In genomic region chr22:46803031-46803880, GRCh38 we compare ENCODE assay signal across 9 cellular contexts. TPM values are rescaled to one million over a fixed set of nuclear protein-coding genes. Genes with fewer than 3 reads are reported as not detected.
DNase-seq lines count a peak whose midpoint lies in the region; ATAC-seq, FAIRE-seq and TF ChIP-seq lines count a peak whose summit lies in the region.
"Had no signal": no experiment of that assay in that cellular context is flagged by ENCODE, and none has a peak within 500 bp of the region (broad histone marks: within the 10 kb centered on the region; RNA-seq: fewer than 3 reads in every experiment).

No MANE protein-coding gene starts in this region.

- TF ChIP-seq POLR2A in A549 (IDR thresholded peaks at IDR 0.05; ENCODE audit: low read length), result no peak
- no peak for TF ChIP-seq POLR2A in sigmoid colon (IDR thresholded peaks at IDR 0.05)

- peaks cover 98% of the 10 kb centered on the region for H3K36me3 Mint-ChIP-seq in activated T-helper 17 cell treated with anti-CD3 and anti-CD28 coated beads, Interleukin-2, amount 50 U/mL, for 72 hours (ENCODE audit: low read depth)

- peak overlapping the region; percentile 43 for H3K27ac Mint-ChIP-seq in activated T-helper 17 cell treated with anti-CD3 and anti-CD28 coated beads, Interleukin-2, amount 50 U/mL, for 72 hours

- H3K4me3 ChIP-seq in A549 (no peak overlapping the region), sigmoid colon (no peak overlapping the region)

- peak overlapping the region; percentile 28; the same call in 2 of the 3 replicates for H3K4me2 ChIP-seq in A549

- H3K27ac ChIP-seq in A549, result peak overlapping the region in 1 of 2 experiments; percentile 66; a peak in 2 of 6 replicates
- H3K27ac ChIP-seq in sigmoid colon, result no peak overlapping the region

- peaks cover 6% of the 10 kb centered on the region; the same call in 2 of the 3 replicates for H3K4me1 ChIP-seq in A549
- H3K4me1 ChIP-seq in sigmoid colon, result peaks cover 0 to 14% (median 6%) of the 10 kb centered on the region in 4 donors

- peaks cover 35% of the 10 kb centered on the region for H3K4me1 Mint-ChIP-seq in activated T-helper 17 cell treated with anti-CD3 and anti-CD28 coated beads, Interleukin-2, amount 50 U/mL, for 72 hours

- DNase-seq in A549 (ENCODE audit: low read depth in 1 of 2, low spot score in 1 of 2) (peak; percentile 46 to 53), GM20000 (ENCODE audit: low spot score) (peak; percentile 84), germinal center (ENCODE audit: low spot score) (peak; percentile 87), sigmoid colon (peak; percentile 68), RCC 7860 (ENCODE audit: low spot score) (no peak)

- peaks cover 0 to 24% (median 4%) of the 10 kb centered on the region in 4 donors for H3K36me3 ChIP-seq in sigmoid colon

- ATAC-seq in A549 (peak; percentile 35 to 77; a peak in 4 of 6 replicates), GM19023 (IDR thresholded peaks at IDR 0.05; ENCODE audit: unreplicated experiment) (no peak)
- peak; percentile 77 for ATAC-seq in activated T-helper 17 cell treated with anti-CD3 and anti-CD28 coated beads, Interleukin-2, amount 50 U/mL, for 72 hours (replicated peaks)

- TF ChIP-seq EP300 in A549 (IDR thresholded peaks at IDR 0.05) (no peak), sigmoid colon (IDR thresholded peaks at IDR 0.05) (no peak)

- CTCF ChIA-PET in A549 (lab: Yijun Ruan, JAX), result interaction anchor here (0.6 to 3.7 kb wide), 43 partner anchors 8 to 1079 kb away, joined by 3 to 34 read pairs (median 4); partner anchors contain the start of gene TBC1D22A

- WGBS in A549 (ENCODE audit: missing lambda C conversion rate), result 36% methylated on average over 9 of the region's 28 CpGs
- 24 to 33% methylated on average over 28 of the region's 28 CpGs for WGBS in sigmoid colon, 2 donors

- POLR2A ChIA-PET in A549 (lab: Yijun Ruan, JAX), result no interaction called here

- TF ChIP-seq CTCF in A549 (IDR thresholded peaks at IDR 0.05) (peak; percentile 62), GM20000 (IDR thresholded peaks at IDR 0.05; ENCODE audit: extremely low read depth, missing control alignments) (peak; percentile 92), sigmoid colon (IDR thresholded peaks at IDR 0.05) (peak; percentile 51 to 90 (median 72))

- intact Hi-C loops in sigmoid colon (cut with DNase I), result no loop called here

- peak; percentile 54 to 55; a peak in 4 of 5 replicates for TF ChIP-seq RAD21 in A549 (conservative IDR thresholded peaks at IDR 0.05 in 1 of 2, IDR thresholded peaks at IDR 0.05 in 1 of 2)

- FAIRE-seq in A549 (lab: Jason Lieb, UNC), result no peak
- FAIRE-seq in RCC 7860 (lab: Jason Lieb, UNC), result no peak
- FAIRE-seq: islet of Langerhans had no signal

- H3K4me3 Mint-ChIP-seq in activated T-helper 17 cell treated with anti-CD3 and anti-CD28 coated beads, Interleukin-2, amount 50 U/mL, for 72 hours, result peak overlapping the region; percentile 36

- no peaks in the 10 kb centered on the region for H3K9me3 Mint-ChIP-seq in activated T-helper 17 cell treated with anti-CD3 and anti-CD28 coated beads, Interleukin-2, amount 50 U/mL, for 72 hours

- no peaks in the 10 kb centered on the region for H3K27me3 ChIP-seq in sigmoid colon

- no peaks in the 10 kb centered on the region for H3K27me3 Mint-ChIP-seq in activated T-helper 17 cell treated with anti-CD3 and anti-CD28 coated beads, Interleukin-2, amount 50 U/mL, for 72 hours

- H3K9me3 ChIP-seq in A549, result no peaks in the 10 kb centered on the region
- no peaks in the 10 kb centered on the region for H3K9me3 ChIP-seq in sigmoid colon

TF ChIP-seq in A549, 52 proteins besides CTCF, POLR2A, EP300 and RAD21:
- no peak for TF ChIP-seq EHMT2 (IDR thresholded peaks at IDR 0.05; ENCODE audit: low read depth)
- TF ChIP-seq SMC3 (IDR thresholded peaks at IDR 0.05), result peak; percentile 55

TF ChIP-seq in PFSK-1, 5 proteins besides CTCF, POLR2A, EP300 and RAD21:
- TF ChIP-seq SIN3A (IDR thresholded peaks at IDR 0.05; ENCODE audit: borderline replicate concordance, insufficient read depth, low read length) (no peak), REST (IDR thresholded peaks at IDR 0.05; ENCODE audit: insufficient read depth in 1 of 2, low read depth in 2 of 2, low read length in 2 of 2) (no peak), POLR2AphosphoS5 (IDR thresholded peaks at IDR 0.05; ENCODE audit: low read depth, low read length) (no peak), FOXP2 (optimal IDR thresholded peaks at IDR 0.05; ENCODE audit: borderline replicate concordance, extremely low read depth, extremely low read length, insufficient read depth) (peak; percentile 49), TAF1 (IDR thresholded peaks at IDR 0.05; ENCODE audit: borderline replicate concordance, insufficient read depth, low read length) (no peak)

RNA-seq across cellular contexts. Expression of gene TBC1D22A, which starts 40.8 kb away (rescaled TPM):
- polyA plus RNA-seq in A549 (2011; rRNA removed) (10.4 and 10.8 TPM in 2 replicates), A549 (2017; fragmentation: RNase III; extraction: RNeasy Plus Mini Kit Qiagen cat#74134 plus additional on column Dnase treatment) (8.2 to 9.7 TPM (median 8.9 TPM) in 3 replicates), sigmoid colon (10 to 100 TPM; 19.2 to 34.6 (median 19.4) TPM)
- 11.2 and 11.7 TPM in 2 replicates for polyA plus RNA-seq in A549 (2012; cell fraction: cytosol; rRNA removed)
- 11.0 and 12.8 TPM in 2 replicates for polyA plus RNA-seq in A549 (2012; cell fraction: nucleus; rRNA removed)
- 8.2 and 12.6 TPM in 2 replicates for polyA minus RNA-seq in A549 (2011; rRNA and poly(A)+ RNA removed)
- 25.9 TPM for polyA plus RNA-seq in PFSK-1 (2012; ENCODE audit: insufficient read length, low read depth)
- 100 to 1,000 TPM in 1 of 2 donors, 10 to 100 TPM in 1; 52.4 to 108 TPM for total RNA-seq in activated T-helper 17 cell treated with anti-CD3 and anti-CD28 coated beads, Interleukin-2, amount 50 U/mL, for 72 hours
- 10 to 100 TPM; 13.6 to 14.3 (median 13.8) TPM for total RNA-seq in sigmoid colon
